Comparison of ENCODE assay signal across 1 cellular context in the genomic region with DNA sequence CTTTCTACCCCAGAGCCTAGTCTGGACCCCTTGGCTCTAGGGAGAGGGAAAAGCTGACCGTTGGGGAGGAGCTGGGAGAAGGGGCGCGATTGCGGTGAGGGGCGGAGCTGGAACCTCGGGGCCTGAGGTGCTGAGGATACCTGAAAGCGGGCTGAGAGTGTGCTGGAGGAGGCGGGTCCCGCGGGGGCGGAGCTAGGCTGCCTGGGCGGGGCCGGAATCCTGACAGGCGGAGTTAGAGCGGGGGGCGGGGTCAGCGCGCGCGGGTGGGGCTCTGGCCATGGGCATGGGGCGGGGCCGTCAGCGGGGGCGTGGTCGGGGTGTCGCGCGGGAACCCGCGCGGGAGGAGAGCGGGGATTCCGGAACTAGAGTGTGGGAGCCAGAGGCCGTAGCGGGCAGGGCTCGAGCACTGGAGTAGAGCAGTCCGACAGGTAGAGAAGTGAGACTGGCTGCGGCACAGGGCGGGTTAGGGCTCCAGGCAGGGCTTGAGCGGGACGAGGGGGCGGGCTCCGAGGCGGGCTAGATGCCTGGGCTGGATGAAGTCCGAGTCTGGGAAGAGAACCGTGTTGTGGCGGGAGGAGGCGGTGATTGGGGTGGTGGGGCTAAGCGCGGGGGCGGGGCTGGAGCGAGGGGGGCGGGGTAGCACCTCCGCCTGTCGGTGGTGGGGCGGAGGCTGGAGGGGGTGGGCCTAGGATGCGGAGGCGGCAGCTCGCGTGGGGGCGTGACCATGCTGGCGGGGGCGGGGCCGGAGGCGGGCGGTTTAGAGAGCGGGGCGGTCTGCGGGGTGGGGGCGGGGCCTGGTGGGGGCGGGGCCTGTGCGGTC.
A peak's percentile ranks its signal among the peaks of the same experiment; 100 is the strongest.
TF ChIP-seq lines count a peak whose summit lies in the region.

Gene INAFM1 (plus strand): TSS at position 815 of the 820 bp plus-strand sequence. CDS start 35 bp downstream, outside the sequence.

TF ChIP-seq in K562, 482 proteins besides CTCF, POLR2A, EP300 and RAD21 (continued from another document and continues in another):
- TF ChIP-seq, protein P1, sequence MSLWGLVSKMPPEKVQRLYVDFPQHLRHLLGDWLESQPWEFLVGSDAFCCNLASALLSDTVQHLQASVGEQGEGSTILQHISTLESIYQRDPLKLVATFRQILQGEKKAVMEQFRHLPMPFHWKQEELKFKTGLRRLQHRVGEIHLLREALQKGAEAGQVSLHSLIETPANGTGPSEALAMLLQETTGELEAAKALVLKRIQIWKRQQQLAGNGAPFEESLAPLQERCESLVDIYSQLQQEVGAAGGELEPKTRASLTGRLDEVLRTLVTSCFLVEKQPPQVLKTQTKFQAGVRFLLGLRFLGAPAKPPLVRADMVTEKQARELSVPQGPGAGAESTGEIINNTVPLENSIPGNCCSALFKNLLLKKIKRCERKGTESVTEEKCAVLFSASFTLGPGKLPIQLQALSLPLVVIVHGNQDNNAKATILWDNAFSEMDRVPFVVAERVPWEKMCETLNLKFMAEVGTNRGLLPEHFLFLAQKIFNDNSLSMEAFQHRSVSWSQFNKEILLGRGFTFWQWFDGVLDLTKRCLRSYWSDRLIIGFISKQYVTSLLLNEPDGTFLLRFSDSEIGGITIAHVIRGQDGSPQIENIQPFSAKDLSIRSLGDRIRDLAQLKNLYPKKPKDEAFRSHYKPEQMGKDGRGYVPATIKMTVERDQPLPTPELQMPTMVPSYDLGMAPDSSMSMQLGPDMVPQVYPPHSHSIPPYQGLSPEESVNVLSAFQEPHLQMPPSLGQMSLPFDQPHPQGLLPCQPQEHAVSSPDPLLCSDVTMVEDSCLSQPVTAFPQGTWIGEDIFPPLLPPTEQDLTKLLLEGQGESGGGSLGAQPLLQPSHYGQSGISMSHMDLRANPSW (CRISPR knock-in tag; IDR thresholded peaks at IDR 0.05) = no peak
- TF ChIP-seq ILF3 (IDR thresholded peaks at IDR 0.05; ENCODE audit: borderline replicate concordance) = no peak
- no peak for TF ChIP-seq ZNF3 (CRISPR knock-in tag; IDR thresholded peaks at IDR 0.05)
- TF ChIP-seq ZNF24 (IDR thresholded peaks at IDR 0.05) = no peak
- peak; percentile 51 for TF ChIP-seq PHF20 (IDR thresholded peaks at IDR 0.05; ENCODE audit: partially characterized antibody)
- no peak for TF ChIP-seq ZKSCAN1 (IDR thresholded peaks at IDR 0.05; ENCODE audit: low read depth, low read length)
- TF ChIP-seq, protein P2, sequence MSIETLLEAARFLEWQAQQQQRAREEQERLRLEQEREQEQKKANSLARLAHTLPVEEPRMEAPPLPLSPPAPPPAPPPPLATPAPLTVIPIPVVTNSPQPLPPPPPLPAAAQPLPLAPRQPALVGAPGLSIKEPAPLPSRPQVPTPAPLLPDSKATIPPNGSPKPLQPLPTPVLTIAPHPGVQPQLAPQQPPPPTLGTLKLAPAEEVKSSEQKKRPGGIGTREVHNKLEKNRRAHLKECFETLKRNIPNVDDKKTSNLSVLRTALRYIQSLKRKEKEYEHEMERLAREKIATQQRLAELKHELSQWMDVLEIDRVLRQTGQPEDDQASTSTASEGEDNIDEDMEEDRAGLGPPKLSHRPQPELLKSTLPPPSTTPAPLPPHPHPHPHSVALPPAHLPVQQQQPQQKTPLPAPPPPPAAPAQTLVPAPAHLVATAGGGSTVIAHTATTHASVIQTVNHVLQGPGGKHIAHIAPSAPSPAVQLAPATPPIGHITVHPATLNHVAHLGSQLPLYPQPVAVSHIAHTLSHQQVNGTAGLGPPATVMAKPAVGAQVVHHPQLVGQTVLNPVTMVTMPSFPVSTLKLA (conservative IDR thresholded peaks at IDR 0.05) = peak; percentile 58 to 67; a peak in 3 of 4 replicates
- TF ChIP-seq ZNF431 (CRISPR knock-in tag; IDR thresholded peaks at IDR 0.05) = no peak
- peak; percentile 50 for TF ChIP-seq TAF1 (IDR thresholded peaks at IDR 0.05; ENCODE audit: control insufficient read depth, extremely low read depth, insufficient read depth, low read length, severe bottlenecking)
- TF ChIP-seq SMARCA5 (IDR thresholded peaks at IDR 0.05) = peak; percentile 77; the same call in 1 of the 2 replicates
- TF ChIP-seq HBP1 (CRISPR knock-in tag; IDR thresholded peaks at IDR 0.05) = peak; percentile 87
- peak; percentile 61 for TF ChIP-seq POLR2H (tag; IDR thresholded peaks at IDR 0.05; ENCODE audit: low read depth)
- no peak; the same call in 1 of the 2 replicates for TF ChIP-seq KAT7 (CRISPR knock-in tag; IDR thresholded peaks at IDR 0.05; ENCODE audit: borderline replicate concordance)
- TF ChIP-seq ZNF655 (CRISPR knock-in tag; IDR thresholded peaks at IDR 0.05) = peak; percentile 60; the same call in 1 of the 2 replicates
- TF ChIP-seq, protein P3, sequence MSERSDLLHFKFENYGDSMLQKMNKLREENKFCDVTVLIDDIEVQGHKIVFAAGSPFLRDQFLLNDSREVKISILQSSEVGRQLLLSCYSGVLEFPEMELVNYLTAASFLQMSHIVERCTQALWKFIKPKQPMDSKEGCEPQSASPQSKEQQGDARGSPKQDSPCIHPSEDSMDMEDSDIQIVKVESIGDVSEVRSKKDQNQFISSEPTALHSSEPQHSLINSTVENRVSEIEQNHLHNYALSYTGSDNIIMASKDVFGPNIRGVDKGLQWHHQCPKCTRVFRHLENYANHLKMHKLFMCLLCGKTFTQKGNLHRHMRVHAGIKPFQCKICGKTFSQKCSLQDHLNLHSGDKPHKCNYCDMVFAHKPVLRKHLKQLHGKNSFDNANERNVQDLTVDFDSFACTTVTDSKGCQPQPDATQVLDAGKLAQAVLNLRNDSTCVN (CRISPR knock-in tag; IDR thresholded peaks at IDR 0.05) = peak; percentile 86
- TF ChIP-seq ZBTB5 (IDR thresholded peaks at IDR 0.05) = no peak
- no peak for TF ChIP-seq RBM15 (IDR thresholded peaks at IDR 0.05; ENCODE audit: insufficient read depth, low read length)
- no peak for TF ChIP-seq PHB2 (IDR thresholded peaks at IDR 0.05; ENCODE audit: low read depth)
- peak; percentile 62; the same call in 1 of the 2 replicates for TF ChIP-seq ELF2 (CRISPR knock-in tag; IDR thresholded peaks at IDR 0.05)
- TF ChIP-seq POLR2AphosphoS2 (IDR thresholded peaks at IDR 0.05; ENCODE audit: low read length) = peak; percentile 77; the same call in 1 of the 2 replicates
- no peak for TF ChIP-seq ZNF644 (tag; IDR thresholded peaks at IDR 0.05; ENCODE audit: low read depth)
- peak in 1 of 2 experiments; percentile 45; a peak in 1 of 4 replicates for TF ChIP-seq TEAD1 (CRISPR knock-in tag; IDR thresholded peaks at IDR 0.05)
- TF ChIP-seq, protein P4, sequence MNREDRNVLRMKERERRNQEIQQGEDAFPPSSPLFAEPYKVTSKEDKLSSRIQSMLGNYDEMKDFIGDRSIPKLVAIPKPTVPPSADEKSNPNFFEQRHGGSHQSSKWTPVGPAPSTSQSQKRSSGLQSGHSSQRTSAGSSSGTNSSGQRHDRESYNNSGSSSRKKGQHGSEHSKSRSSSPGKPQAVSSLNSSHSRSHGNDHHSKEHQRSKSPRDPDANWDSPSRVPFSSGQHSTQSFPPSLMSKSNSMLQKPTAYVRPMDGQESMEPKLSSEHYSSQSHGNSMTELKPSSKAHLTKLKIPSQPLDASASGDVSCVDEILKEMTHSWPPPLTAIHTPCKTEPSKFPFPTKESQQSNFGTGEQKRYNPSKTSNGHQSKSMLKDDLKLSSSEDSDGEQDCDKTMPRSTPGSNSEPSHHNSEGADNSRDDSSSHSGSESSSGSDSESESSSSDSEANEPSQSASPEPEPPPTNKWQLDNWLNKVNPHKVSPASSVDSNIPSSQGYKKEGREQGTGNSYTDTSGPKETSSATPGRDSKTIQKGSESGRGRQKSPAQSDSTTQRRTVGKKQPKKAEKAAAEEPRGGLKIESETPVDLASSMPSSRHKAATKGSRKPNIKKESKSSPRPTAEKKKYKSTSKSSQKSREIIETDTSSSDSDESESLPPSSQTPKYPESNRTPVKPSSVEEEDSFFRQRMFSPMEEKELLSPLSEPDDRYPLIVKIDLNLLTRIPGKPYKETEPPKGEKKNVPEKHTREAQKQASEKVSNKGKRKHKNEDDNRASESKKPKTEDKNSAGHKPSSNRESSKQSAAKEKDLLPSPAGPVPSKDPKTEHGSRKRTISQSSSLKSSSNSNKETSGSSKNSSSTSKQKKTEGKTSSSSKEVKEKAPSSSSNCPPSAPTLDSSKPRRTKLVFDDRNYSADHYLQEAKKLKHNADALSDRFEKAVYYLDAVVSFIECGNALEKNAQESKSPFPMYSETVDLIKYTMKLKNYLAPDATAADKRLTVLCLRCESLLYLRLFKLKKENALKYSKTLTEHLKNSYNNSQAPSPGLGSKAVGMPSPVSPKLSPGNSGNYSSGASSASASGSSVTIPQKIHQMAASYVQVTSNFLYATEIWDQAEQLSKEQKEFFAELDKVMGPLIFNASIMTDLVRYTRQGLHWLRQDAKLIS (CRISPR knock-in tag; IDR thresholded peaks at IDR 0.05) = peak; percentile 65; the same call in 1 of the 2 replicates
- no peak for TF ChIP-seq NCOA4 (IDR thresholded peaks at IDR 0.05; ENCODE audit: partially characterized antibody)
- TF ChIP-seq USF1 (CRISPR knock-in tag; IDR thresholded peaks at IDR 0.05) = no peak
- no peak for TF ChIP-seq BMI1 (IDR thresholded peaks at IDR 0.05; ENCODE audit: low read length)
- no peak for TF ChIP-seq SPI1 (IDR thresholded peaks at IDR 0.05; ENCODE audit: borderline replicate concordance, low read depth, low read length)
- no peak for TF ChIP-seq XRCC3 (IDR thresholded peaks at IDR 0.05)
- no peak for TF ChIP-seq RFX7 (CRISPR knock-in tag; IDR thresholded peaks at IDR 0.05)
- no peak; the same call in 1 of the 2 replicates for TF ChIP-seq ZNF586 (CRISPR knock-in tag; conservative IDR thresholded peaks at IDR 0.05)
- no peak for TF ChIP-seq PTTG1 (tag; IDR thresholded peaks at IDR 0.05; ENCODE audit: low read depth)
- TF ChIP-seq VEZF1 (CRISPR knock-in tag; IDR thresholded peaks at IDR 0.05) = peak; percentile 77
- TF ChIP-seq FOXJ3 (CRISPR knock-in tag; IDR thresholded peaks at IDR 0.05) = no peak
- peak; percentile 43 for TF ChIP-seq CHD1 (IDR thresholded peaks at IDR 0.05; ENCODE audit: low read length)
- TF ChIP-seq MYC (IDR thresholded peaks at IDR 0.05; ENCODE audit: low read depth, low read length) = peak; percentile 63
- TF ChIP-seq MYC (CRISPR knock-in tag; IDR thresholded peaks at IDR 0.05; ENCODE audit: borderline replicate concordance, low read depth) = no peak
- TF ChIP-seq EGR1 (conservative IDR thresholded peaks at IDR 0.05) = peak; percentile 78
- TF ChIP-seq FUS (optimal IDR thresholded peaks at IDR 0.05; ENCODE audit: low read depth, low read length) = no peak
- TF ChIP-seq, protein P5, sequence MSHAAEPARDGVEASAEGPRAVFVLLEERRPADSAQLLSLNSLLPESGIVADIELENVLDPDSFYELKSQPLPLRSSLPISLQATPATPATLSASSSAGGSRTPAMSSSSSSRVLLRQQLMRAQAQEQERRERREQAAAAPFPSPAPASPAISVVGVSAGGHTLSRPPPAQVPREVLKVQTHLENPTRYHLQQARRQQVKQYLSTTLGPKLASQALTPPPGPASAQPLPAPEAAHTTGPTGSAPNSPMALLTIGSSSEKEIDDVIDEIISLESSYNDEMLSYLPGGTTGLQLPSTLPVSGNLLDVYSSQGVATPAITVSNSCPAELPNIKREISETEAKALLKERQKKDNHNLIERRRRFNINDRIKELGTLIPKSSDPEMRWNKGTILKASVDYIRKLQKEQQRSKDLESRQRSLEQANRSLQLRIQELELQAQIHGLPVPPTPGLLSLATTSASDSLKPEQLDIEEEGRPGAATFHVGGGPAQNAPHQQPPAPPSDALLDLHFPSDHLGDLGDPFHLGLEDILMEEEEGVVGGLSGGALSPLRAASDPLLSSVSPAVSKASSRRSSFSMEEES (CRISPR knock-in tag; IDR thresholded peaks at IDR 0.05) = no peak
- TF ChIP-seq PHF21A (IDR thresholded peaks at IDR 0.05; ENCODE audit: borderline replicate concordance, low read depth) = no peak
